In the genomic region with DNA sequence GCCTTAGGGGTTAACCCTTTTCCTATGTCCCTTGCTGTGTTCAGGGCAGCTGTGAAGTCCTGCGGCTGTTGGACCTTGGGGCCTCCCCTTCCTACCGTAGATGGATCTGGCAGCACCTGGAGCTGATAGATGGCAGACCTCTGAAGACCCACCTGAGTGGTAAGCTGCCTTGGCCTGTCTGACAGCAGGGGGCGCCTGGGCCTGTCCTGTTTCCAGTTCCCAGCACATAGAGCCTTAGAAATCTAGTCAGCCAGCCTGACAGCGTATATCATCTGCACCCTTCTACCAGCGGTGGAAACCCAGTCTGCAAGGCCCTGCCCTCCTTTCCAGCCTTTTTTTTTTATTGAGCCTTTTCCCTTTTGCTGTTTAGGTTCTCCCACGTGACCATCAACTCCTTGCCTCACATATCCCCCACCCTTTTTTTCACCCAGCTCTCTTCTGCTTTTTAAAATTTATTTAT, we compare ENCODE assay signal across 8 cellular contexts. TPM values are rescaled to one million over a fixed set of nuclear protein-coding genes. Genes with fewer than 3 reads are reported as not detected.
DNase-seq lines count a peak whose midpoint lies in the region; ATAC-seq and TF ChIP-seq lines count a peak whose summit lies in the region.

No MANE protein-coding gene starts in this region.

- no peak overlapping the region for H3K4me3 ChIP-seq in BJ (ENCODE audit: low read depth, low read length)
- no peak overlapping the region for H3K4me3 ChIP-seq in HL-60 (replicated peaks; ENCODE audit: insufficient read depth, low read length)
- H3K4me3 ChIP-seq in liver (ENCODE audit: low read depth in 1 of 3, low read length in 3 of 3): no peak overlapping the region

- H3K36me3 ChIP-seq in BJ (ENCODE audit: control insufficient read depth, insufficient read depth, low read length) (no peaks in the 10 kb centered on the region), liver (ENCODE audit: control insufficient read depth in 4 of 4, insufficient read depth in 3 of 4, low read depth in 1 of 4, low read length in 3 of 4) (no peaks in the 10 kb centered on the region)

- no peaks in the 10 kb centered on the region for H3K27me3 ChIP-seq in BJ (ENCODE audit: control insufficient read depth, insufficient read depth, low read length)
- no peaks in the 10 kb centered on the region for H3K27me3 ChIP-seq in HL-60 (ENCODE audit: insufficient read depth, poor library complexity, severe bottlenecking)
- H3K27me3 ChIP-seq in liver (ENCODE audit: control insufficient read depth in 4 of 4, insufficient read depth in 4 of 4, low read length in 3 of 4): no peaks in the 10 kb centered on the region

- H3K27ac ChIP-seq in HL-60 (replicated peaks): no peak overlapping the region
- H3K27ac ChIP-seq in liver (ENCODE audit: low read depth in 1 of 2, low read length in 2 of 2): no peak overlapping the region

- peak; percentile 93 to 96 for TF ChIP-seq RAD21 in liver (IDR thresholded peaks at IDR 0.05)

- H3K9ac ChIP-seq in liver (ENCODE audit: low read depth in 1 of 2, low read length in 2 of 2): no peak overlapping the region

- TF ChIP-seq CTCF in BJ (IDR thresholded peaks at IDR 0.05; ENCODE audit: insufficient read depth, low read depth, low read length) (peak; percentile 98), HL-60 (IDR thresholded peaks at IDR 0.05; ENCODE audit: insufficient read depth, low read length) (peak; percentile 70), liver (IDR thresholded peaks at IDR 0.05; ENCODE audit: low read depth, low read length, missing input control) (peak; percentile 86)

- DNase-seq in BJ (ENCODE audit: low read depth) (no peak), HL-60 (ENCODE audit: low read depth in 1 of 2, low spot score in 1 of 2) (peak; percentile 31 to 72), NCI-H774 (lab: John Stamatoyannopoulos, UW) (peak; percentile 66), dedifferentiated amniotic fluid mesenchymal stem cell (ENCODE audit: extremely low spot score) (peak; percentile 84)
- DNase-seq in activated CD4-positive, alpha-beta T cell treated with anti-CD3 and anti-CD28 coated beads, Interleukin-2, amount 50 U/mL, for 24 hours (ENCODE audit: low read depth in 1 of 2, low spot score in 1 of 2): peak; percentile 63 to 66
- peak; percentile 73 to 75 for DNase-seq in stimulated activated CD4-positive, alpha-beta T cell treated with anti-CD3 and anti-CD28 coated beads, Interleukin-4, amount 100 ng/mL, for 48 hours (ENCODE audit: low read depth in 2 of 2)

- 4% methylated on average over 6 of the region's 6 CpGs for WGBS in liver

- no peak for ATAC-seq in GM18519 (IDR thresholded peaks at IDR 0.05; ENCODE audit: low FRiP score, unreplicated experiment)

- POLR2A ChIA-PET in BJ (lab: Charles Lee): no interaction called here

- CTCF ChIA-PET in BJ (lab: Yijun Ruan, JAX): interaction anchor here (0.6 to 14.7 kb wide), 31 partner anchors 8 to 205 kb away, joined by 3 to 498 read pairs (median 4); a partner anchor contains a TSS

- H3K4me1 ChIP-seq in liver (ENCODE audit: control insufficient read depth in 4 of 4, insufficient read depth in 4 of 4, low read length in 3 of 4): peaks cover 0 to 3% (median 0%) of the 10 kb centered on the region in 4 donors

- H3K9me3 ChIP-seq in liver (ENCODE audit: control insufficient read depth in 4 of 4, low read length in 3 of 4): no peaks in the 10 kb centered on the region

TF ChIP-seq in liver, 16 proteins besides CTCF, POLR2A, EP300 and RAD21:
- TF ChIP-seq FOXA1 (IDR thresholded peaks at IDR 0.05) (no peak), SP1 (IDR thresholded peaks at IDR 0.05) (no peak), YY1 (IDR thresholded peaks at IDR 0.05) (no peak), EGR1 (IDR thresholded peaks at IDR 0.05; ENCODE audit: low read depth in 2 of 2) (no peak), NR2F2 (IDR thresholded peaks at IDR 0.05) (no peak), HNF4G (IDR thresholded peaks at IDR 0.05) (no peak), JUND (IDR thresholded peaks at IDR 0.05) (no peak), HNF4A (conservative IDR thresholded peaks at IDR 0.05) (no peak), GABPA (IDR thresholded peaks at IDR 0.05 in 1 of 2, conservative IDR thresholded peaks at IDR 0.05 in 1 of 2) (no peak), FOXA2 (IDR thresholded peaks at IDR 0.05) (no peak), TAF1 (conservative IDR thresholded peaks at IDR 0.05) (no peak), RXRA (IDR thresholded peaks at IDR 0.05) (no peak)
- TF ChIP-seq, protein P1, sequence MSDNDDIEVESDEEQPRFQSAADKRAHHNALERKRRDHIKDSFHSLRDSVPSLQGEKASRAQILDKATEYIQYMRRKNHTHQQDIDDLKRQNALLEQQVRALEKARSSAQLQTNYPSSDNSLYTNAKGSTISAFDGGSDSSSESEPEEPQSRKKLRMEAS (IDR thresholded peaks at IDR 0.05): no peak
- TF ChIP-seq, protein P2, sequence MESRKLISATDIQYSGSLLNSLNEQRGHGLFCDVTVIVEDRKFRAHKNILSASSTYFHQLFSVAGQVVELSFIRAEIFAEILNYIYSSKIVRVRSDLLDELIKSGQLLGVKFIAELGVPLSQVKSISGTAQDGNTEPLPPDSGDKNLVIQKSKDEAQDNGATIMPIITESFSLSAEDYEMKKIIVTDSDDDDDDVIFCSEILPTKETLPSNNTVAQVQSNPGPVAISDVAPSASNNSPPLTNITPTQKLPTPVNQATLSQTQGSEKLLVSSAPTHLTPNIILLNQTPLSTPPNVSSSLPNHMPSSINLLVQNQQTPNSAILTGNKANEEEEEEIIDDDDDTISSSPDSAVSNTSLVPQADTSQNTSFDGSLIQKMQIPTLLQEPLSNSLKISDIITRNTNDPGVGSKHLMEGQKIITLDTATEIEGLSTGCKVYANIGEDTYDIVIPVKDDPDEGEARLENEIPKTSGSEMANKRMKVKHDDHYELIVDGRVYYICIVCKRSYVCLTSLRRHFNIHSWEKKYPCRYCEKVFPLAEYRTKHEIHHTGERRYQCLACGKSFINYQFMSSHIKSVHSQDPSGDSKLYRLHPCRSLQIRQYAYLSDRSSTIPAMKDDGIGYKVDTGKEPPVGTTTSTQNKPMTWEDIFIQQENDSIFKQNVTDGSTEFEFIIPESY (IDR thresholded peaks at IDR 0.05): no peak
- TF ChIP-seq, protein P3, sequence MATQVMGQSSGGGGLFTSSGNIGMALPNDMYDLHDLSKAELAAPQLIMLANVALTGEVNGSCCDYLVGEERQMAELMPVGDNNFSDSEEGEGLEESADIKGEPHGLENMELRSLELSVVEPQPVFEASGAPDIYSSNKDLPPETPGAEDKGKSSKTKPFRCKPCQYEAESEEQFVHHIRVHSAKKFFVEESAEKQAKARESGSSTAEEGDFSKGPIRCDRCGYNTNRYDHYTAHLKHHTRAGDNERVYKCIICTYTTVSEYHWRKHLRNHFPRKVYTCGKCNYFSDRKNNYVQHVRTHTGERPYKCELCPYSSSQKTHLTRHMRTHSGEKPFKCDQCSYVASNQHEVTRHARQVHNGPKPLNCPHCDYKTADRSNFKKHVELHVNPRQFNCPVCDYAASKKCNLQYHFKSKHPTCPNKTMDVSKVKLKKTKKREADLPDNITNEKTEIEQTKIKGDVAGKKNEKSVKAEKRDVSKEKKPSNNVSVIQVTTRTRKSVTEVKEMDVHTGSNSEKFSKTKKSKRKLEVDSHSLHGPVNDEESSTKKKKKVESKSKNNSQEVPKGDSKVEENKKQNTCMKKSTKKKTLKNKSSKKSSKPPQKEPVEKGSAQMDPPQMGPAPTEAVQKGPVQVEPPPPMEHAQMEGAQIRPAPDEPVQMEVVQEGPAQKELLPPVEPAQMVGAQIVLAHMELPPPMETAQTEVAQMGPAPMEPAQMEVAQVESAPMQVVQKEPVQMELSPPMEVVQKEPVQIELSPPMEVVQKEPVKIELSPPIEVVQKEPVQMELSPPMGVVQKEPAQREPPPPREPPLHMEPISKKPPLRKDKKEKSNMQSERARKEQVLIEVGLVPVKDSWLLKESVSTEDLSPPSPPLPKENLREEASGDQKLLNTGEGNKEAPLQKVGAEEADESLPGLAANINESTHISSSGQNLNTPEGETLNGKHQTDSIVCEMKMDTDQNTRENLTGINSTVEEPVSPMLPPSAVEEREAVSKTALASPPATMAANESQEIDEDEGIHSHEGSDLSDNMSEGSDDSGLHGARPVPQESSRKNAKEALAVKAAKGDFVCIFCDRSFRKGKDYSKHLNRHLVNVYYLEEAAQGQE (IDR thresholded peaks at IDR 0.05): no peak
- TF ChIP-seq, protein P4, sequence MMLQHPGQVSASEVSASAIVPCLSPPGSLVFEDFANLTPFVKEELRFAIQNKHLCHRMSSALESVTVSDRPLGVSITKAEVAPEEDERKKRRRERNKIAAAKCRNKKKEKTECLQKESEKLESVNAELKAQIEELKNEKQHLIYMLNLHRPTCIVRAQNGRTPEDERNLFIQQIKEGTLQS (IDR thresholded peaks at IDR 0.05): no peak

RNA-seq across cellular contexts. Expression of a gene that starts 26.6 kb away (rescaled TPM):
- polyA plus RNA-seq in BJ (2011; rRNA removed) (1.7 and 2.4 TPM in 2 replicates), liver (1 to 10 TPM; 2.2 to 3.1 TPM)
- 0.52 and 1.5 TPM in 2 replicates for polyA minus RNA-seq in BJ (2011; rRNA and poly(A)+ RNA removed)
- total RNA-seq in liver: 1 to 10 TPM; 2.3 to 2.8 TPM

RNA-seq across cellular contexts. Expression of a gene that starts 40.7 kb away (rescaled TPM):
- polyA plus RNA-seq in BJ (2011; rRNA removed) (10.8 and 15.8 TPM in 2 replicates), liver (100 to 1,000 TPM in 1 of 2 donors, 10 to 100 TPM in 1; 80.3 to 126 TPM)
- polyA minus RNA-seq in BJ (2011; rRNA and poly(A)+ RNA removed): 2.7 and 2.8 TPM in 2 replicates
- total RNA-seq in liver: 10 to 100 TPM; 39.7 to 44.2 TPM
